ENCODE assay signal across 11 cellular contexts in genomic region chr15:93261845-93262244, GRCh38.
DNase-seq lines count a peak whose midpoint lies in the region; ATAC-seq and TF ChIP-seq lines count a peak whose summit lies in the region.
"Had no signal": no experiment of that assay in that cellular context is flagged by ENCODE, and none has a peak within 500 bp of the region (broad histone marks: within the 10 kb centered on the region; RNA-seq: fewer than 3 reads in every experiment).

No MANE protein-coding gene starts in this region.

- H3K4me1 Mint-ChIP-seq in CD14-positive monocyte, result peaks cover 46% of the 10 kb centered on the region

- no peaks in the 10 kb centered on the region for H3K79me2 ChIP-seq in DND-41 (ENCODE audit: insufficient read depth, low read length)

- TF ChIP-seq CTCF in CD14-positive monocyte (IDR thresholded peaks at IDR 0.05) (no peak), DND-41 (IDR thresholded peaks at IDR 0.05; ENCODE audit: borderline replicate concordance, extremely low read depth, low read length, poor library complexity, severe bottlenecking) (no peak), NB4 (IDR thresholded peaks at IDR 0.05; ENCODE audit: low read depth, low read length) (no peak), gastrocnemius medialis (IDR thresholded peaks at IDR 0.05 in 4 of 5, conservative IDR thresholded peaks at IDR 0.05 in 1 of 5) (no peak), A673 (conservative IDR thresholded peaks at IDR 0.05; ENCODE audit: low read depth, low read length) (no peak)

- H3K9me3 ChIP-seq in DND-41 (ENCODE audit: insufficient read depth, low read length, severe bottlenecking) (peaks cover 3% of the 10 kb centered on the region), gastrocnemius medialis (no peaks in the 10 kb centered on the region), A673 (ENCODE audit: low read depth, low read length, poor library complexity, severe bottlenecking) (no peaks in the 10 kb centered on the region)
- H3K9me3 ChIP-seq: Caco-2 had no signal

- H3K27ac Mint-ChIP-seq in CD14-positive monocyte, result peak overlapping the region in 6 of 7 donors; percentile 1 to 81 (median 14)

- DNase-seq in CD14-positive monocyte (ENCODE audit: low spot score) (no peak), DND-41 (no peak), NB4 (ENCODE audit: low read depth) (peak; percentile 52), gastrocnemius medialis (peak in 1 of 2 donors; percentile 72), GOT3 (lab: John Stamatoyannopoulos, UW) (no peak), A673 (ENCODE audit: low spot score) (no peak)
- DNase-seq: Caco-2; CD8-positive, alpha-beta memory T cell; HCEC 1CT had no signal

- no TSS peak for BruUV-seq in A673 (replicated peaks; lab: Mats Ljungman, UMichigan)

- POLR2A ChIA-PET in A673 (lab: Charles Lee; ENCODE audit: low non-redundant PET), result no interaction called here

- no peak for TF ChIP-seq POLR2A in NB4 (IDR thresholded peaks at IDR 0.05; ENCODE audit: extremely low read depth, insufficient read length)
- TF ChIP-seq POLR2A in gastrocnemius medialis (IDR thresholded peaks at IDR 0.05), result no peak

- ATAC-seq in DND-41 (ENCODE audit: insufficient read depth, low read depth) (0 out of 3 replicates have a peak, but pooled peaks have one; percentile 48), gastrocnemius medialis (peak; percentile 47 to 96)
- ATAC-seq: A549 had no signal

- no peaks in the 10 kb centered on the region for H3K36me3 Mint-ChIP-seq in CD14-positive monocyte
- H3K36me3 Mint-ChIP-seq: CD8-positive, alpha-beta memory T cell had no signal

- H3K36me3 ChIP-seq in DND-41 (ENCODE audit: insufficient read depth, low read length), result peaks cover 17% of the 10 kb centered on the region
- no peaks in the 10 kb centered on the region for H3K36me3 ChIP-seq in gastrocnemius medialis
- H3K36me3 ChIP-seq in A673 (ENCODE audit: insufficient read depth, low read length, poor library complexity, severe bottlenecking), result no peaks in the 10 kb centered on the region

- H3K27me3 ChIP-seq in DND-41 (ENCODE audit: insufficient read depth, low read length, poor library complexity), result no peaks in the 10 kb centered on the region
- no peaks in the 10 kb centered on the region for H3K27me3 ChIP-seq in gastrocnemius medialis
- no peaks in the 10 kb centered on the region for H3K27me3 ChIP-seq in A673 (replicated peaks; ENCODE audit: insufficient read depth, low read depth, low read length, poor library complexity)

- in situ Hi-C loops in gastrocnemius medialis (cut with MboI; ENCODE audit: low sequenced_read_pairs in 4 of 4), result no loop called here

- H3K4me2 ChIP-seq in DND-41 (ENCODE audit: insufficient read depth, low read length), result no peak overlapping the region
- H3K4me2 ChIP-seq: A549 had no signal

- intact Hi-C loops in CD14-positive monocyte (cut with micrococcal nuclease), result no loop called here
- intact Hi-C loops in gastrocnemius medialis (cut with DNase I; ENCODE audit: low total_unique reads), result no loop called here
- intact Hi-C loops in A673 (cut with micrococcal nuclease; ENCODE audit: unreplicated experiment), result no loop called here

- H3K4me1 ChIP-seq in DND-41 (ENCODE audit: insufficient read depth, low read length), result peaks cover 29% of the 10 kb centered on the region
- no peaks in the 10 kb centered on the region for H3K4me1 ChIP-seq in gastrocnemius medialis
- H3K4me1 ChIP-seq in A673 (ENCODE audit: insufficient read depth, low read length, poor library complexity, severe bottlenecking), result no peaks in the 10 kb centered on the region
- H3K4me1 ChIP-seq: A549, Caco-2 had no signal

- CTCF ChIA-PET in A673 (lab: Charles Lee), result no interaction called here

- peak overlapping the region; percentile 8; the same call in 1 of the 2 replicates for H3K27ac ChIP-seq in DND-41 (ENCODE audit: low read length)
- no peak overlapping the region for H3K27ac ChIP-seq in gastrocnemius medialis
- no peak overlapping the region for H3K27ac ChIP-seq in A673 (ENCODE audit: low read depth, low read length, poor library complexity, severe bottlenecking)
- H3K27ac ChIP-seq: A549, HL-60 had no signal

- H3K4me3 ChIP-seq in DND-41 (ENCODE audit: low read depth in 1 of 2, low read length in 2 of 2) (no peak overlapping the region), NB4 (ENCODE audit: low read depth, low read length) (no peak overlapping the region), gastrocnemius medialis (no peak overlapping the region), A673 (ENCODE audit: low read depth, low read length, poor library complexity, severe bottlenecking) (no peak overlapping the region)
- H3K4me3 ChIP-seq: A549 had no signal

- H2AFZ ChIP-seq in DND-41 (ENCODE audit: low read depth, low read length), result no peak overlapping the region

- H3K27me3 Mint-ChIP-seq in CD14-positive monocyte (ENCODE audit: low read depth in 3 of 3), result peaks cover 0 to 2% (median 0%) of the 10 kb centered on the region in 3 donors

- H3K4me3 Mint-ChIP-seq in CD14-positive monocyte, result no peak overlapping the region
- H3K4me3 Mint-ChIP-seq: CD8-positive, alpha-beta memory T cell had no signal

- H4K20me1 ChIP-seq in DND-41 (ENCODE audit: insufficient read depth, low read length), result no peaks in the 10 kb centered on the region

- H3K9ac ChIP-seq in DND-41 (ENCODE audit: low read depth, low read length), result no peak overlapping the region

- H3K9me3 Mint-ChIP-seq in CD14-positive monocyte, result peaks cover 0 to 8% (median 5%) of the 10 kb centered on the region in 7 donors
- H3K9me3 Mint-ChIP-seq: CD8-positive, alpha-beta memory T cell had no signal
